ENCODE assay signal across 9 cellular contexts in the genomic region with DNA sequence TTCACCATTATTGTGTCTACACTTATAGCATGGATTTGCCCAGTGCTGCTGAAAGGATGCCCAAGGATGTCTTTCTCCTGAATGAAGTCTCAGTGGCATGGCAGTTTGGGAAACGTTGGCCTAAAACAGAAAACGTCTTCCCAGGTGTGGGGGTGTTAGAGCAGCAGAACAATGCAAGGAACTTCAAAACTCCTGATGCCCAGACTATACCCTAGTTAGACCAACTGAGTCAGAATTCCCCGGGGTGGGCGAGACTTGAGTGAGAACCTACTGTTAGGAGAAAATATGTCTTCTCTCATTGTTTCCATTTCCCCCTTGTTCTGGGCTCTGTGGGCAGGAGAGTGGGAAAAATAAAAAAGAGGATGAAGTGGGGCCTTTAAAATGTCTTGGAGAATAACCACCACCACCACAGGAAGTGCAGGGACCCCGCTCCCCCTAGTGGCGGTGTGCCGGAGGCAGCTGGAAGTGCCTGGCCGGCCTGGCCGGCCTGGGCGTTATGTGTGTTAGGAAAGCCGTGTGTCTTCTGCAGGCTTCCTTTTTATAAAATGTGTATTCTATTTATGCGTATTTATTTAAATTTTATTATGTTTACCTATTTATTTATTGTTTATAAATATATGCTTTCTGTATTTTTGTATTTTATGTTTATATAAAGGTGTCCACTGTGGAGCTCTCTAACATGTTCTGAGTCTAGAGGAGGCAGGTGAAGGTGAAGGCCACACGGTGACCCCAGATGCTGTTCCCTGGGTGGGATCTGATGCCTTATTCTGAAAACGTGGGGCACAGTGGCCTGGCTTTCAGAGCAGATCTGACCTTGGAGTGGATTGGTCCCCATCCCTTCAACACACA.
DNase-seq lines count a peak whose midpoint lies in the region; ATAC-seq, FAIRE-seq and TF ChIP-seq lines count a peak whose summit lies in the region.
"Had no signal": no experiment of that assay in that cellular context is flagged by ENCODE, and none has a peak within 500 bp of the region (broad histone marks: within the 10 kb centered on the region; RNA-seq: fewer than 3 reads in every experiment).

No MANE protein-coding gene starts in this region.

- 59% methylated on average over 14 of the region's 14 CpGs for WGBS in A549 (ENCODE audit: missing lambda C conversion rate)

- TF ChIP-seq POLR2A in A549 (IDR thresholded peaks at IDR 0.05; ENCODE audit: low read length): no peak

- TF ChIP-seq EP300 in A549 (IDR thresholded peaks at IDR 0.05) (no peak), Ishikawa (IDR thresholded peaks at IDR 0.05; ENCODE audit: borderline replicate concordance) (no peak)

- peaks cover 15% of the 10 kb centered on the region for H3K4me1 ChIP-seq in A549
- peaks cover 32% of the 10 kb centered on the region for H3K4me1 ChIP-seq in SJSA1 (replicated peaks)
- H3K4me1 ChIP-seq in ascending aorta: peaks cover 3 to 11% of the 10 kb centered on the region in 2 donors

- intact Hi-C loops in ascending aorta (cut with DNase I): no loop called here

- DNase-seq in A549 (ENCODE audit: low read depth in 1 of 2, low spot score in 1 of 2) (peak; percentile 38 to 53), SJSA1 (ENCODE audit: low read depth in 1 of 2, low spot score in 2 of 2) (peak; percentile 44 to 57), ascending aorta (ENCODE audit: low spot score in 2 of 2) (peak in 1 of 2 donors; percentile 66), islet precursor cell (peak; percentile 63), epidermal melanocyte (ENCODE audit: insufficient read length, low spot score) (no peak)
- peak; percentile 50 to 56 for DNase-seq in stimulated activated CD4-positive, alpha-beta T cell treated with anti-CD3 and anti-CD28 coated beads, Interleukin-2, amount 100 ng/mL, for 48 hours

- H3K9me3 ChIP-seq in A549 (no peaks in the 10 kb centered on the region), SJSA1 (replicated peaks) (no peaks in the 10 kb centered on the region), ascending aorta (no peaks in the 10 kb centered on the region)
- H3K9me3 ChIP-seq: neutrophil had no signal

- CTCF ChIA-PET in A549 (lab: Yijun Ruan, JAX): interaction anchor here (0.6 to 2.0 kb wide), 7 partner anchors 47 to 343 kb away, joined by 3 to 10 read pairs (median 5); no protein-coding TSS in a partner anchor

- TF ChIP-seq RAD21 in A549 (conservative IDR thresholded peaks at IDR 0.05 in 1 of 2, IDR thresholded peaks at IDR 0.05 in 1 of 2) (peak; percentile 47 to 51; a peak in 4 of 5 replicates), Ishikawa (IDR thresholded peaks at IDR 0.05; ENCODE audit: low read depth) (peak; percentile 73)

- H3K4me3 ChIP-seq in A549: no peak overlapping the region
- no peak overlapping the region for H3K4me3 ChIP-seq in SJSA1
- no peak overlapping the region for H3K4me3 ChIP-seq in ascending aorta

- peak; percentile 73 to 94; a peak in 4 of 6 replicates for ATAC-seq in A549

- H3K27me3 ChIP-seq in SJSA1 (replicated peaks): no peaks in the 10 kb centered on the region
- H3K27me3 ChIP-seq in ascending aorta: no peaks in the 10 kb centered on the region
- H3K27me3 ChIP-seq: neutrophil had no signal

- POLR2A ChIA-PET in A549 (lab: Yijun Ruan, JAX): no interaction called here

- no peak for FAIRE-seq in A549 (lab: Jason Lieb, UNC)

- TF ChIP-seq CTCF in A549 (IDR thresholded peaks at IDR 0.05) (peak; percentile 49), GM12874 (IDR thresholded peaks at IDR 0.05; ENCODE audit: insufficient read depth, low read depth, low read length) (peak; percentile 74), ascending aorta (IDR thresholded peaks at IDR 0.05) (peak in 2 of 3 experiments; percentile 29 to 48)

- 0 out of 3 replicates have a peak overlapping the region, but pooled peaks have one; percentile 30 for H3K4me2 ChIP-seq in A549

- H3K36me3 ChIP-seq in SJSA1 (no peaks in the 10 kb centered on the region), ascending aorta (no peaks in the 10 kb centered on the region)
- H3K36me3 ChIP-seq: neutrophil had no signal

- peak overlapping the region in 1 of 2 experiments; percentile 46; a peak in 3 of 6 replicates for H3K27ac ChIP-seq in A549
- peak overlapping the region; percentile 86 for H3K27ac ChIP-seq in SJSA1
- peak overlapping the region; percentile 16 to 69 for H3K27ac ChIP-seq in ascending aorta
- H3K27ac ChIP-seq: neutrophil had no signal

TF ChIP-seq in A549, 52 proteins besides CTCF, POLR2A, EP300 and RAD21:
- TF ChIP-seq ESRRA (IDR thresholded peaks at IDR 0.05; ENCODE audit: borderline replicate concordance, low read length) (no peak), SMC3 (IDR thresholded peaks at IDR 0.05) (peak; percentile 50; the same call in 2 of the 3 replicates)

TF ChIP-seq in Ishikawa, 13 proteins besides CTCF, POLR2A, EP300 and RAD21:
- TF ChIP-seq YY1 (IDR thresholded peaks at IDR 0.05; ENCODE audit: low read depth) (no peak), EGR1 (IDR thresholded peaks at IDR 0.05) (no peak), CREB1 (IDR thresholded peaks at IDR 0.05; ENCODE audit: low read depth) (no peak), USF1 (IDR thresholded peaks at IDR 0.05) (no peak), FOXM1 (IDR thresholded peaks at IDR 0.05; ENCODE audit: borderline replicate concordance, low read depth) (no peak), TEAD4 (IDR thresholded peaks at IDR 0.05) (no peak), REST (IDR thresholded peaks at IDR 0.05; ENCODE audit: low read depth) (no peak), NFIC (IDR thresholded peaks at IDR 0.05) (no peak), MAX (IDR thresholded peaks at IDR 0.05) (no peak), CEBPB (IDR thresholded peaks at IDR 0.05) (no peak), TAF1 (IDR thresholded peaks at IDR 0.05; ENCODE audit: low read depth) (no peak), TCF12 (IDR thresholded peaks at IDR 0.05; ENCODE audit: low read depth) (no peak), ZBTB7A (IDR thresholded peaks at IDR 0.05; ENCODE audit: low read depth) (no peak)
